8 cellular contexts compared by ENCODE assay signal in the genomic region with DNA sequence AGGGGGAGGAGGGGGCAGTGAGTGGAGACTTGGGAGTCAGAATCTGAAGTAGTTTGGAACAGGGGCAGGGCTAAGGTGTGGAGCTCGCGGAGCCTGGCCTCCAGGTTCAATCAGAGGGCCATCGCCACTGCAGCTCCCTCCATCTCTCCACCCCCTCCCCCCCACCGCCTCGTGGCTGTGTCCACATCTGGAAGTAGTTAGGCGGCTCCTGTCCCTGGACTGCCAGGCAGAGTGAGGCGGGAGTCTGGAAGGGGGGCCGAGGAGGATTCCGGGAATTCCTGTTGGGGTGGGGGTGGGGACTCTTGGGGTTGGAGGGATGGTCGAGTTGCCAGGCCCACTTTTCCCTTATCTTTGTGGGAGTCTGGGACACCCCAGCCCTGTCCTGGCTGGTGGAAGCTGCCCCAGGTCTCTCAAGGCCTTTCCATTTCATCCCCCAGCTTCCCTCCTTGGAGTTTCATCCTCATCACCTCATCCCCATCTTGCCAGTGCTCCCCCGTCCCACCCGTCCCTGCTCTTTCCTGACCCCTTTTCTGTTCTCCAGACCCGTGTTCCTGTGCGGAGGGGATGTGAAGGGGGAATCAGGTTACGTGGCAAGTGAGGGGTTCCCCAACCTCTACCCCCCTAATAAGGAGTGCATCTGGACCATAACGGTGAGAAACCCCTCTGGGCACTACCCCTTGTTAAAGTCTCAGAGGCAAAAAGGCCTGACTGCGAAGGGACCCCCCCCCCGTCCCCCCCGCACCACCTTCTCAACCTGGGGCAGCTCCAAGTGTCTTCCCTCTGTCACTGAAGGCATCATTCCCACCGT. TPM values are rescaled to one million over a fixed set of nuclear protein-coding genes. Genes with fewer than 3 reads are reported as not detected.
DNase-seq lines count a peak whose midpoint lies in the region; ATAC-seq and TF ChIP-seq lines count a peak whose summit lies in the region.

No MANE protein-coding gene starts in this region.

- H3K4me3 ChIP-seq in SJCRH30 (peak overlapping the region; percentile 66), fibroblast of the aortic adventitia (ENCODE audit: low read depth, low read length) (peak overlapping the region; percentile 98)

- H3K27ac Mint-ChIP-seq in progenitor cell of endocrine pancreas: peak overlapping the region; percentile 90

- H3K4me3 Mint-ChIP-seq in progenitor cell of endocrine pancreas (ENCODE audit: low read depth): peak overlapping the region; percentile 69

- H3K27me3 ChIP-seq in SJCRH30: no peaks in the 10 kb centered on the region

- ATAC-seq in HG03457 (IDR thresholded peaks at IDR 0.05; ENCODE audit: unreplicated experiment): no peak
- ATAC-seq in GM18517 (IDR thresholded peaks at IDR 0.05; ENCODE audit: unreplicated experiment): no peak

- no peak for TF ChIP-seq CTCF in fibroblast of the aortic adventitia (IDR thresholded peaks at IDR 0.05; ENCODE audit: insufficient read depth, low read length)
- TF ChIP-seq CTCF in progenitor cell of endocrine pancreas (IDR thresholded peaks at IDR 0.05; ENCODE audit: unreplicated experiment): no peak

- peak; percentile 94 for DNase-seq in EL
- DNase-seq in SJCRH30: peak; percentile 62 to 68
- DNase-seq in fibroblast of the aortic adventitia (ENCODE audit: low read depth): peak; percentile 88
- DNase-seq in progenitor cell of endocrine pancreas (ENCODE audit: low spot score, unreplicated experiment): no peak
- no peak for DNase-seq in DMS153 treated with DMSO at 0.1 percent for 48 hours (lab: John Stamatoyannopoulos, UW; ENCODE audit: unreplicated experiment)
- DNase-seq in stimulated activated CD4-positive, alpha-beta T cell treated with anti-CD3 and anti-CD28 coated beads, Interleukin-12 subunit alpha, Interleukin-12 subunit beta, amount 100 ng/mL, for 4 hours: no peak

- H3K27ac ChIP-seq in SJCRH30: peak overlapping the region; percentile 37; the same call in 1 of the 2 replicates

- no peaks in the 10 kb centered on the region for H3K9me3 Mint-ChIP-seq in progenitor cell of endocrine pancreas (ENCODE audit: low read depth)

- no peaks in the 10 kb centered on the region for H3K9me3 ChIP-seq in SJCRH30 (replicated peaks)

- H3K4me1 Mint-ChIP-seq in progenitor cell of endocrine pancreas (ENCODE audit: low read depth): peaks cover 16% of the 10 kb centered on the region

- no peaks in the 10 kb centered on the region for H3K36me3 Mint-ChIP-seq in progenitor cell of endocrine pancreas (ENCODE audit: insufficient read depth)

- H3K27me3 Mint-ChIP-seq in progenitor cell of endocrine pancreas: peaks cover 28% of the 10 kb centered on the region

- no peaks in the 10 kb centered on the region for H3K36me3 ChIP-seq in SJCRH30

- H3K4me1 ChIP-seq in SJCRH30: peaks cover 15% of the 10 kb centered on the region

RNA-seq across cellular contexts. Expression of gene PCOLCE, which starts 0.9 kb away (rescaled TPM):
- total RNA-seq in SJCRH30 (2014; rRNA removed; shearing (Covaris generic)): 41.2 and 43.4 TPM in 2 replicates
- 165 and 286 TPM in 2 replicates for total RNA-seq in fibroblast of the aortic adventitia (ENCODE audit: low replicate concordance)
- total RNA-seq in progenitor cell of endocrine pancreas: 16.1 and 20.3 TPM in 2 replicates

RNA-seq across cellular contexts. Expression of gene MOSPD3, which starts 9.2 kb away (rescaled TPM):
- total RNA-seq in SJCRH30 (2014; rRNA removed; shearing (Covaris generic)): 13.8 and 13.9 TPM in 2 replicates
- 1.8 and 11.4 TPM in 2 replicates for total RNA-seq in fibroblast of the aortic adventitia (ENCODE audit: low replicate concordance)
- total RNA-seq in progenitor cell of endocrine pancreas: 27.1 and 27.9 TPM in 2 replicates

RNA-seq across cellular contexts. Expression of gene FBXO24, which starts 17.0 kb away (rescaled TPM):
- 0.10 TPM in 1 of 2 replicates, not detected in the other for total RNA-seq in SJCRH30 (2014; rRNA removed; shearing (Covaris generic))
- 0.54 TPM in 1 of 2 replicates, not detected in the other for total RNA-seq in fibroblast of the aortic adventitia (ENCODE audit: low replicate concordance)
- total RNA-seq in progenitor cell of endocrine pancreas: 0.41 and 1.2 TPM in 2 replicates

RNA-seq across cellular contexts. Expression of gene LRCH4, which starts 17.2 kb away (rescaled TPM):
- 19.8 and 33.2 TPM in 2 replicates for total RNA-seq in SJCRH30 (2014; rRNA removed; shearing (Covaris generic))
- total RNA-seq in fibroblast of the aortic adventitia (ENCODE audit: low replicate concordance) (9.4 and 21.3 TPM in 2 replicates), progenitor cell of endocrine pancreas (76.6 and 82.7 TPM in 2 replicates)

RNA-seq across cellular contexts. Expression of gene SAP25, which starts 29.4 kb away (rescaled TPM):
- 0.30 and 1.2 TPM in 2 replicates for total RNA-seq in SJCRH30 (2014; rRNA removed; shearing (Covaris generic))
- total RNA-seq in fibroblast of the aortic adventitia (ENCODE audit: low replicate concordance) (not detected in 2 replicates), progenitor cell of endocrine pancreas (7.7 and 8.1 TPM in 2 replicates)

Comparison
In these comparisons a context has a peak if more than half of its experiments do, and no peak if none do; other contexts are left out.
1. DNase-seq: peak in EL (single experiment), SJCRH30 (2 of 2) and fibroblast of the aortic adventitia (single experiment); none in progenitor cell of endocrine pancreas (single experiment), DMS153 treated with DMSO at 0.1 percent for 48 hours (single experiment) and stimulated activated CD4-positive, alpha-beta T cell treated with anti-CD3 and anti-CD28 coated beads, Interleukin-12 subunit alpha, Interleukin-12 subunit beta, amount 100 ng/mL, for 4 hours (single experiment).